10 cellular contexts compared by ENCODE assay signal in the genomic region with DNA sequence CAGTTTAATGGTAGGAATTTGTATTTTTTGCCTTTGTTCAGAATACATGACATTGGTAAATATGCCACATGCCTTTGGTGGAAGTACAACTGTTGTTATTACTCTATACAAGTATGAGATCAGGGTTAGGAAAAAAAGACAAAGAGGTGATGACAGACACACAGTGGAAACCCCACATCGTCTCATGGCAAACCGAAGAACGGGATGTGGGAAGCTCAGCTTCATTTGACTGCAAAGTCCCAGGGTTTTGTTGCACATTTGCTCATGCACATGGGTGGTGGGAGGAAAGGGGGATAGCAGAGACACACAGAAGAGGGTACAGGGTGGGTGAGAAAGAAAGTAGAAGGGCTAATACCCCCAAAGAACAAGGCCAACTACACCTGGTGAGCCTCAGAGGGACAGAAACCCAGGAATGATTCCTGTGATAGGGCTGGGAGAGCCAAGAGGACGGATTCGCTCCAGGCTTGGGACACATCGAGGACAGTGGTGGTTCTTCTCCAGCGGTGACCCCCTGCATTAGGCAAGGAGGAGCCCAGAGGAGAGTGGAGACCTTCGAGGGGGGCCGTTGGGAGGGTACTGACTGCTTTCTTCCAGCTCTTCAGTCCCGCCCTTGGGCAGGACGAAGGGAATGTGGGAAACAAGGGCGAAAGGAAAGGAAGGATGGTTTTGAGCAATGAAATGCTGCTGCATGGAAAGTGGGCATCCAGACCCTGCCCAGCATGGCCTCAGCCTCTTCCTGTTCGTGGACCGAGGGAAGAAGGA. TPM values are rescaled to one million over a fixed set of nuclear protein-coding genes. Genes with fewer than 3 reads are reported as not detected.
A peak's percentile ranks its signal among the peaks of the same experiment; 100 is the strongest.
DNase-seq lines count a peak whose midpoint lies in the region; ATAC-seq and TF ChIP-seq lines count a peak whose summit lies in the region.
"Had no signal": no experiment of that assay in that cellular context is flagged by ENCODE, and none has a peak within 500 bp of the region (broad histone marks: within the 10 kb centered on the region; RNA-seq: fewer than 3 reads in every experiment).

No MANE protein-coding gene starts in this region.

- peaks cover 0 to 43% (median 29%) of the 10 kb centered on the region in 4 donors for H3K4me1 ChIP-seq in Peyer's patch

- no peak for TF ChIP-seq POLR2A in Peyer's patch (IDR thresholded peaks at IDR 0.05)

- peak overlapping the region; percentile 49 to 76 for H3K4me3 Mint-ChIP-seq in stimulated activated naive B cell treated with anti-CD40 and anti-IgM and Interleukin-4, amounts not matched to agents 10 μg/mL and 1 μg/mL and 100 μg/mL, for 72 hours

- no peaks in the 10 kb centered on the region for H3K27me3 Mint-ChIP-seq in stimulated activated naive B cell treated with anti-CD40 and anti-IgM and Interleukin-4, amounts not matched to agents 10 μg/mL and 1 μg/mL and 100 μg/mL, for 72 hours

- no peak for TF ChIP-seq CTCF in Peyer's patch (IDR thresholded peaks at IDR 0.05)
- no peak for TF ChIP-seq CTCF in omental fat pad (IDR thresholded peaks at IDR 0.05)

- peak overlapping the region; percentile 71 to 83 (median 77) for H3K27ac ChIP-seq in Peyer's patch
- H3K27ac ChIP-seq: GM23248 had no signal

- peak; percentile 5 for ATAC-seq in GM21526 (IDR thresholded peaks at IDR 0.05; ENCODE audit: low FRiP score, unreplicated experiment)
- ATAC-seq in stimulated activated naive B cell treated with anti-CD40 and anti-IgM and Interleukin-4, amounts not matched to agents 10 μg/mL and 1 μg/mL and 100 μg/mL, for 72 hours (replicated peaks): peak; percentile 14 to 20
- ATAC-seq in omental fat pad (ENCODE audit: low FRiP score): no peak
- ATAC-seq in HG03565 (IDR thresholded peaks at IDR 0.05; ENCODE audit: unreplicated experiment): no peak

- H3K36me3 Mint-ChIP-seq in stimulated activated naive B cell treated with anti-CD40 and anti-IgM and Interleukin-4, amounts not matched to agents 10 μg/mL and 1 μg/mL and 100 μg/mL, for 72 hours: peaks cover 81 to 91% of the 10 kb centered on the region in 2 donors

- no peak for DNase-seq in Peyer's patch
- DNase-seq in effector CD4-positive, alpha-beta T cell: peak; percentile 36
- DNase-seq in stimulated activated naive B cell treated with anti-CD40 and anti-IgM and Interleukin-4, amounts not matched to agents 10 μg/mL and 1 μg/mL and 100 μg/mL, for 72 hours: no peak
- DNase-seq in omental fat pad (ENCODE audit: low spot score): no peak
- no peak for DNase-seq in NCI-H1048 (lab: John Stamatoyannopoulos, UW)
- DNase-seq: GM23248, NCI-H2081 treated with DMSO at 0.1 percent for 48 hours, SK-N-SH had no signal

- H3K9me3 ChIP-seq in Peyer's patch: no peaks in the 10 kb centered on the region
- H3K9me3 ChIP-seq: SK-N-SH had no signal

- peak overlapping the region; percentile 95 for H3K27ac Mint-ChIP-seq in stimulated activated naive B cell treated with anti-CD40 and anti-IgM and Interleukin-4, amounts not matched to agents 10 μg/mL and 1 μg/mL and 100 μg/mL, for 72 hours

- H3K36me3 ChIP-seq in Peyer's patch: peaks cover 0 to 75% (median 0%) of the 10 kb centered on the region in 3 donors

- no peaks in the 10 kb centered on the region for H3K27me3 ChIP-seq in Peyer's patch

- no peak overlapping the region for H3K4me3 ChIP-seq in Peyer's patch
- H3K4me3 ChIP-seq: GM23248 had no signal

- peaks cover 75 to 97% of the 10 kb centered on the region in 2 donors for H3K4me1 Mint-ChIP-seq in stimulated activated naive B cell treated with anti-CD40 and anti-IgM and Interleukin-4, amounts not matched to agents 10 μg/mL and 1 μg/mL and 100 μg/mL, for 72 hours

- peaks cover 0 to 4% of the 10 kb centered on the region in 2 donors for H3K9me3 Mint-ChIP-seq in stimulated activated naive B cell treated with anti-CD40 and anti-IgM and Interleukin-4, amounts not matched to agents 10 μg/mL and 1 μg/mL and 100 μg/mL, for 72 hours

RNA-seq across cellular contexts. Expression of a gene that starts 8.1 kb away (rescaled TPM):
- total RNA-seq in Peyer's patch (10 to 100 TPM in 2 of 4 donors, 1 to 10 TPM in 2; 5.3 to 17.4 (median 9.3) TPM), omental fat pad (1 to 10 TPM; 4.2 to 9.6 (median 6.2) TPM)

RNA-seq across cellular contexts. Expression of a gene that starts 10.6 kb away (rescaled TPM):
- total RNA-seq in Peyer's patch (100 to 1,000 TPM in 2 of 4 donors, 10 to 100 TPM in 2; 44.6 to 124 (median 95.5) TPM), omental fat pad (10 to 100 TPM; 16.3 to 26.0 (median 18.5) TPM)

RNA-seq across cellular contexts. Expression of a gene that starts 17.7 kb away (rescaled TPM):
- total RNA-seq in Peyer's patch (10 to 100 TPM in 1 of 4 donors, 1 to 10 TPM in 3; 1.0 to 20.6 (median 2.3) TPM), omental fat pad (under 1 TPM in 3 of 4 donors, not detected in 1; 0.50 to 0.96 (median 0.65) TPM)
- total RNA-seq: GM23248 had no signal

RNA-seq across cellular contexts. Expression of a gene that starts 30.6 kb away (rescaled TPM):
- total RNA-seq in Peyer's patch (10 to 100 TPM; 23.5 to 71.8 (median 61.6) TPM), omental fat pad (100 to 1,000 TPM in 1 of 4 donors, 10 to 100 TPM in 3; 44.1 to 118 (median 67.8) TPM)

RNA-seq across cellular contexts. Expression of a gene that starts 31.5 kb away (rescaled TPM):
- 10 to 100 TPM; 26.1 to 86.6 (median 32.7) TPM for total RNA-seq in Peyer's patch
- 10 to 100 TPM; 10.6 to 36.3 (median 20.7) TPM for total RNA-seq in omental fat pad

Comparison
In these comparisons a context has a peak if more than half of its experiments do, and no peak if none do; other contexts are left out.
1. ATAC-seq: peak in GM21526 (single experiment) and stimulated activated naive B cell treated with anti-CD40 and anti-IgM and Interleukin-4, amounts not matched to agents 10 μg/mL and 1 μg/mL and 100 μg/mL, for 72 hours (2 of 2); none in omental fat pad (single experiment) and HG03565 (single experiment).